32 cellular contexts compared by ENCODE assay signal in the genomic region with DNA sequence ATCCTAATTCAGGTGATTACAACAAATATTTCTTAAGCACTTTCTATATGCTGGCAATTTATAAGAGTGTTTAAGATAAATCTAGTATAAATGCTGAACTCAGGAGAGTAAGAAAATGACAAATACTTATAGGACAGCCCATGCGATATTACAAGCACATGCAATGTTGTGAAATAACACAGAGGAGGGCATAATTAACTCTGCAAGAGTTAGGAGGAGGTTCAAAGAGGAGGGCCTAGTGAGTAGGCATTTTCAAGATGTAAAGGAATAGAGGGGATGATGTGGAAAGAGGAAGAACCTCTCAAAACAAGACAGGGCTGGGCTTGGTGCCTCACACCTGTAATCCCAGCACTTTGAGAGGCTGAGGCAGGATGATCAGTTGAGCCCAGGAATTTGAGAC. TPM values are rescaled to one million over a fixed set of nuclear protein-coding genes. Genes with fewer than 3 reads are reported as not detected.
"Had no signal": no experiment of that assay in that cellular context is flagged by ENCODE, and none has a peak within 500 bp of the region (broad histone marks: within the 10 kb centered on the region; RNA-seq: fewer than 3 reads in every experiment).

No MANE protein-coding gene starts in this region.

- H3K4me3 ChIP-seq: colonic mucosa, dorsolateral prefrontal cortex, hepatocyte, lower lobe of right lung, sigmoid colon, smooth muscle cell, transverse colon had no signal

- H3K36me3 Mint-ChIP-seq: stimulated activated naive B cell treated with anti-CD40 and anti-IgM and Interleukin-4, amounts not matched to agents 10 μg/mL and 1 μg/mL and 100 μg/mL, for 72 hours had no signal

- DNase-seq: activated CD4-positive, CD25-positive, alpha-beta regulatory T cell treated with anti-CD3 and anti-CD28 coated beads, Interleukin-2, amount 50 U/mL, for 72 hours; activated naive CD4-positive, alpha-beta T cell treated with Interleukin-2 at 50 U/mL for 16 hours; activated naive CD8-positive, alpha-beta T cell treated with anti-CD3 and anti-CD28 coated beads for 36 hours; activated T-cell treated with anti-CD3 and anti-CD28 coated beads, Interleukin-2, amount 50 U/mL, for 1 hour; colonic mucosa; dorsolateral prefrontal cortex; effector memory CD8-positive, alpha-beta T cell; foreskin melanocyte; glutamatergic neuron; immature natural killer cell; lower lobe of right lung; mesendoderm; naive B cell; retina; sigmoid colon; stimulated activated CD4-positive, alpha-beta T cell treated with anti-CD3 and anti-CD28 coated beads, Interleukin-15, amount 100 ng/mL, for 24 hours; stimulated activated naive B cell treated with anti-CD40 and anti-IgM and Interleukin-4, amounts not matched to agents 10 μg/mL and 1 μg/mL and 100 μg/mL, for 72 hours; transverse colon; WERI-Rb-1 had no signal

- H3K27ac Mint-ChIP-seq: activated T-helper 2 cell treated with anti-CD3 and anti-CD28 coated beads, Interferon-gamma antibody, Interleukin-2, Interleukin-4, amounts not matched to agents 10 μg/mL and 5 μg/mL and 100 μg/mL, durations not matched to agents 14 hours and 24 hours and 36 hours; effector memory CD8-positive, alpha-beta T cell; immature natural killer cell; progenitor cell of endocrine pancreas; stimulated activated naive B cell treated with anti-CD40 and anti-IgM and Interleukin-4, amounts not matched to agents 10 μg/mL and 1 μg/mL and 100 μg/mL, for 72 hours had no signal

- ATAC-seq: effector memory CD8-positive, alpha-beta T cell; esophagus mucosa; left lobe of liver; lower lobe of right lung; stimulated activated naive B cell treated with anti-CD40 and anti-IgM and Interleukin-4, amounts not matched to agents 10 μg/mL and 1 μg/mL and 100 μg/mL, for 72 hours had no signal

- H3K27me3 Mint-ChIP-seq: activated naive CD8-positive, alpha-beta T cell treated with anti-CD3 and anti-CD28 coated beads for 36 hours had no signal

- H3K4me3 Mint-ChIP-seq: activated naive CD8-positive, alpha-beta T cell treated with anti-CD3 and anti-CD28 coated beads for 36 hours; effector memory CD8-positive, alpha-beta T cell; immature natural killer cell; naive B cell; neural crest cell; stimulated activated naive B cell treated with anti-CD40 and anti-IgM and Interleukin-4, amounts not matched to agents 10 μg/mL and 1 μg/mL and 100 μg/mL, for 72 hours had no signal

- H3K4me1 Mint-ChIP-seq: immature natural killer cell, neural crest cell had no signal

- H3K9me3 Mint-ChIP-seq: activated naive CD8-positive, alpha-beta T cell treated with anti-CD3 and anti-CD28 coated beads for 36 hours; activated T-helper 2 cell treated with anti-CD3 and anti-CD28 coated beads, Interferon-gamma antibody, Interleukin-2, Interleukin-4, amounts not matched to agents 10 μg/mL and 5 μg/mL and 100 μg/mL, durations not matched to agents 14 hours and 24 hours and 36 hours; effector memory CD8-positive, alpha-beta T cell; immature natural killer cell; naive B cell; neural crest cell; stimulated activated naive B cell treated with anti-CD40 and anti-IgM and Interleukin-4, amounts not matched to agents 10 μg/mL and 1 μg/mL and 100 μg/mL, for 72 hours had no signal

RNA-seq across cellular contexts. Expression of a gene that starts 39.6 kb away (rescaled TPM):
- total RNA-seq: bronchial epithelial cell, colonic mucosa, endothelial cell of umbilical vein, esophagus mucosa, hepatocyte, kidney epithelial cell, left lobe of liver, lower lobe of right lung, mucosa of gallbladder, neural crest cell, osteoblast, progenitor cell of endocrine pancreas, smooth muscle cell, temporal lobe, transverse colon had no signal
